1 cellular context compared by ENCODE assay signal in genomic region chr3:48299746-48300361, GRCh38.
TF ChIP-seq lines count a peak whose summit lies in the region.

No MANE protein-coding gene starts in this region.

TF ChIP-seq in K562, 482 proteins besides CTCF, POLR2A, EP300 and RAD21 (continued from another document and continues in another):
- TF ChIP-seq SMC3 (conservative IDR thresholded peaks at IDR 0.05; ENCODE audit: insufficient read depth, low read depth, low read length): no peak
- no peak for TF ChIP-seq GTF2E2 (tag; IDR thresholded peaks at IDR 0.05)
- TF ChIP-seq ZNF589 (CRISPR knock-in tag; IDR thresholded peaks at IDR 0.05; ENCODE audit: low read depth): no peak
- peak; percentile 85; the same call in 1 of the 2 replicates for TF ChIP-seq CREB3L1 (IDR thresholded peaks at IDR 0.05; ENCODE audit: borderline replicate concordance, low read depth)
- 0 out of 2 replicates have a peak, but pooled peaks have one; percentile 29 for TF ChIP-seq ZNF766 (CRISPR knock-in tag; conservative IDR thresholded peaks at IDR 0.05)
- TF ChIP-seq TOE1 (IDR thresholded peaks at IDR 0.05; ENCODE audit: borderline replicate concordance): no peak
- no peak for TF ChIP-seq TOE1 (CRISPR knock-in tag; IDR thresholded peaks at IDR 0.05; ENCODE audit: borderline replicate concordance, low read depth)
- TF ChIP-seq BHLHE40 (IDR thresholded peaks at IDR 0.05; ENCODE audit: low read length): no peak
- peak; percentile 25 for TF ChIP-seq ZNF280A (IDR thresholded peaks at IDR 0.05; ENCODE audit: low read depth, partially characterized antibody)
- peak; percentile 26; the same call in 1 of the 2 replicates for TF ChIP-seq NKRF (IDR thresholded peaks at IDR 0.05; ENCODE audit: borderline replicate concordance)
- no peak for TF ChIP-seq EGR1 (conservative IDR thresholded peaks at IDR 0.05)
- no peak for TF ChIP-seq LCOR (CRISPR knock-in tag; IDR thresholded peaks at IDR 0.05)
- TF ChIP-seq SMARCE1 (IDR thresholded peaks at IDR 0.05): 0 out of 2 replicates have a peak, but pooled peaks have one; percentile 29
- no peak for TF ChIP-seq HSF4 (CRISPR knock-in tag; IDR thresholded peaks at IDR 0.05; ENCODE audit: borderline replicate concordance)
- TF ChIP-seq ZBTB33 (CRISPR knock-in tag; IDR thresholded peaks at IDR 0.05): no peak
- no peak for TF ChIP-seq RHOXF2B (CRISPR knock-in tag; conservative IDR thresholded peaks at IDR 0.05)
- no peak for TF ChIP-seq HES1 (IDR thresholded peaks at IDR 0.05; ENCODE audit: low read depth)
- TF ChIP-seq E2F8 (IDR thresholded peaks at IDR 0.05; ENCODE audit: low read depth, partially characterized antibody): no peak
- no peak for TF ChIP-seq NFATC3 (IDR thresholded peaks at IDR 0.05)
- no peak for TF ChIP-seq ZNF165 (CRISPR knock-in tag; IDR thresholded peaks at IDR 0.05; ENCODE audit: borderline replicate concordance)
- no peak for TF ChIP-seq TBP (optimal IDR thresholded peaks at IDR 0.05; ENCODE audit: low read depth, low read length)
- no peak for TF ChIP-seq ZFP36 (IDR thresholded peaks at IDR 0.05; ENCODE audit: low read depth, low read length, partially characterized antibody)
- TF ChIP-seq ZNF354B (CRISPR knock-in tag; IDR thresholded peaks at IDR 0.05): no peak
- TF ChIP-seq MLX (CRISPR knock-in tag; conservative IDR thresholded peaks at IDR 0.05): no peak
- TF ChIP-seq HDAC6 (IDR thresholded peaks at IDR 0.05; ENCODE audit: low read depth, low read length): no peak
- peak; percentile 71 for TF ChIP-seq STAT5A (IDR thresholded peaks at IDR 0.05; ENCODE audit: borderline replicate concordance, low read length)
- no peak for TF ChIP-seq ZNF133 (CRISPR knock-in tag; IDR thresholded peaks at IDR 0.05)
- no peak for TF ChIP-seq SMAD3 (CRISPR knock-in tag; conservative IDR thresholded peaks at IDR 0.05)
- no peak for TF ChIP-seq PTTG1 (tag; IDR thresholded peaks at IDR 0.05; ENCODE audit: low read depth)
- TF ChIP-seq SMARCA5 (IDR thresholded peaks at IDR 0.05): no peak
- TF ChIP-seq YBX1 (IDR thresholded peaks at IDR 0.05): no peak
- peak; percentile 72 for TF ChIP-seq TAL1 (IDR thresholded peaks at IDR 0.05)
- TF ChIP-seq PHF21A (IDR thresholded peaks at IDR 0.05; ENCODE audit: borderline replicate concordance, low read depth): peak; percentile 67; the same call in 1 of the 2 replicates
- TF ChIP-seq HNRNPUL1 (IDR thresholded peaks at IDR 0.05; ENCODE audit: low read length): no peak
- no peak for TF ChIP-seq MTF1 (CRISPR knock-in tag; IDR thresholded peaks at IDR 0.05; ENCODE audit: borderline replicate concordance)
- no peak for TF ChIP-seq KLF13 (tag; IDR thresholded peaks at IDR 0.05; ENCODE audit: borderline replicate concordance, low read depth)
- TF ChIP-seq RBBP5 (IDR thresholded peaks at IDR 0.05; ENCODE audit: borderline replicate concordance, insufficient read depth, low read length, poor library complexity, severe bottlenecking): no peak
- no peak for TF ChIP-seq NCOA6 (IDR thresholded peaks at IDR 0.05)
- TF ChIP-seq MAFF (IDR thresholded peaks at IDR 0.05; ENCODE audit: low read length): no peak
- TF ChIP-seq LEF1 (IDR thresholded peaks at IDR 0.05): no peak
- TF ChIP-seq TAF15 (IDR thresholded peaks at IDR 0.05; ENCODE audit: low read depth, low read length): no peak
- TF ChIP-seq RBM17 (IDR thresholded peaks at IDR 0.05; ENCODE audit: borderline replicate concordance, low read depth, low read length): no peak
- no peak for TF ChIP-seq ZBTB34 (CRISPR knock-in tag; IDR thresholded peaks at IDR 0.05)
- TF ChIP-seq TCF7 (IDR thresholded peaks at IDR 0.05; ENCODE audit: borderline replicate concordance): no peak
- no peak for TF ChIP-seq ZFX (CRISPR knock-in tag; IDR thresholded peaks at IDR 0.05)
- TF ChIP-seq DACH1 (IDR thresholded peaks at IDR 0.05; ENCODE audit: partially characterized antibody): no peak
- peak; percentile 57; the same call in 1 of the 2 replicates for TF ChIP-seq HDAC2 (IDR thresholded peaks at IDR 0.05)
- TF ChIP-seq ETV1 (tag; conservative IDR thresholded peaks at IDR 0.05; ENCODE audit: low read depth): no peak
- TF ChIP-seq KLF16 (IDR thresholded peaks at IDR 0.05): peak; percentile 31; the same call in 1 of the 2 replicates
- no peak for TF ChIP-seq NR0B1 (IDR thresholded peaks at IDR 0.05; ENCODE audit: partially characterized antibody)
- no peak for TF ChIP-seq ZKSCAN3 (CRISPR knock-in tag; IDR thresholded peaks at IDR 0.05)
- TF ChIP-seq ESRRA (IDR thresholded peaks at IDR 0.05; ENCODE audit: borderline replicate concordance, low read depth): no peak
- TF ChIP-seq CBFA2T3 (IDR thresholded peaks at IDR 0.05): peak; percentile 91
- no peak for TF ChIP-seq LARP7 (IDR thresholded peaks at IDR 0.05)
- TF ChIP-seq NR1H2 (CRISPR knock-in tag; IDR thresholded peaks at IDR 0.05): no peak
- TF ChIP-seq MITF (IDR thresholded peaks at IDR 0.05): no peak
- TF ChIP-seq GTF2F1 (IDR thresholded peaks at IDR 0.05; ENCODE audit: low read depth, low read length): no peak
- no peak for TF ChIP-seq CCAR2 (IDR thresholded peaks at IDR 0.05; ENCODE audit: low read depth, low read length)
- no peak for TF ChIP-seq KDM4B (IDR thresholded peaks at IDR 0.05; ENCODE audit: borderline replicate concordance in 2 of 2, low read depth in 1 of 2)
- peak; percentile 60; the same call in 1 of the 2 replicates for TF ChIP-seq NFIC (IDR thresholded peaks at IDR 0.05)
- no peak for TF ChIP-seq SRSF1 (IDR thresholded peaks at IDR 0.05; ENCODE audit: low read depth, low read length)
- no peak for TF ChIP-seq NRF1 (conservative IDR thresholded peaks at IDR 0.05 in 1 of 2, IDR thresholded peaks at IDR 0.05 in 1 of 2)
